Comparison of ENCODE assay signal across 8 cellular contexts in the genomic region with DNA sequence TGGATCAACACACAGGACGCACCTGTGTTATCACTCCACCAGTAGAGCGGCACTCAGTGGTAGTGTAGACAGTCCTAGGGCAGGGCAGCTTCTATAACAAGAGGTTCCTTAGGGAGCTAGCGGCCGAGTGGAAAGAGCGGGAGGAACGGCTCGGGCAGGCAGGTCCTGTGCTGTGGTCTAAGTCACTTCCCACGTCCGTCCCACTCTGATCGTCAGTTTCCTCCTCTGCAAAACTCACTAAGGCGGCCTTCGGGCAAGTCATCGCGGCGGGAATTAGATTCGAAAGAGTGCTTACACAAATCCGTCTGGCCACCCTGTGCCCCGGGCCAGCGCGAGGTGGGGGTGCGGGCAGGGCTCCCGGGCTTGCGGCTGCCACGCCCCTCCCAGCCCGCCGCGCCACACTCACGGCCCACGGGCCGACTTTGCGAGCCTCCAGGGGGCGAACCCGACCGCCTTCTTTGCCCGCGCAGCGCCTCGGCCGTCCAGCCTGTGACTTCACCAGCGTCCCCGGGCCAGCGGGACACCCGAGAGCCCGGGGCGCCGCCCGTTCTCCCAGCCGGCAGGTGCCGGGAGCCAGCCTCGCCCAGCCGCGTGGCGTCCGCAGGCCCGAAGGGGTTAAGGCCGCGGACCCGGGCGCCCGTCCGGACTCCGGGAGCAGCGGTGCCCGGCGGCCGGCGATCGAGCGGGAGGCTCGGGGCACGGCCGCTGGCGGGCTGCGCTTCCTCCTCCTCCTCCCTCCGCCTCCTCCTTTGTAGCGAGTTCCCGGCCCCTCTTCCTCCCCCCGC. TPM values are rescaled to one million over a fixed set of nuclear protein-coding genes. Genes with fewer than 3 reads are reported as not detected.
A peak's percentile ranks its signal among the peaks of the same experiment; 100 is the strongest.
DNase-seq lines count a peak whose midpoint lies in the region; ATAC-seq and TF ChIP-seq lines count a peak whose summit lies in the region.

No MANE protein-coding gene starts in this region.

- no CpG with 5 or more reads among the region's 78 CpGs for WGBS in iPS DF 6.9 (ENCODE audit: insufficient coverage, insufficient read length)
- 0 to 1% (median 1%) methylated on average over 47 to 78 of the region's 78 CpGs for WGBS in psoas muscle, 3 donors

- intact Hi-C loops in psoas muscle (cut with DNase I): loop anchor here in 1 of 2 donors (5.0 kb wide), 2 partner anchors 64 to 94 kb away; no protein-coding TSS in a partner anchor

- in situ Hi-C loops in brain microvascular endothelial cell (cut with HindIII; ENCODE audit: low pct_ligation_motif_present, low sequenced_read_pairs): no loop called here

- ATAC-seq in RWPE2 (ENCODE audit: low read depth) (peak; percentile 51), psoas muscle (peak; percentile 65 to 83 (median 78)), HG02642 (IDR thresholded peaks at IDR 0.05; ENCODE audit: poor library complexity, unreplicated experiment) (no peak), HG02759 (IDR thresholded peaks at IDR 0.05; ENCODE audit: unreplicated experiment) (no peak)

- DNase-seq in AG09309 (ENCODE audit: low read depth) (peak; percentile 10), H7 (peak; percentile 90), RWPE2 (ENCODE audit: low spot score) (no peak), brain microvascular endothelial cell (peak; percentile 14), iPS DF 6.9 (ENCODE audit: low read depth, low spot score) (no peak), psoas muscle (peak; percentile 83 to 89)

- H3K27ac ChIP-seq in RWPE2 (ENCODE audit: poor library complexity, severe bottlenecking) (no peak overlapping the region), brain microvascular endothelial cell (no peak overlapping the region), iPS DF 6.9 (ENCODE audit: low read length) (no peak overlapping the region), psoas muscle (peak overlapping the region; percentile 16)

- no peaks in the 10 kb centered on the region for H3K36me3 ChIP-seq in H7 (replicated peaks; ENCODE audit: control insufficient read depth, insufficient read depth, low read length)
- no peaks in the 10 kb centered on the region for H3K36me3 ChIP-seq in RWPE2 (ENCODE audit: low read depth)
- no peaks in the 10 kb centered on the region for H3K36me3 ChIP-seq in brain microvascular endothelial cell (replicated peaks)
- no peaks in the 10 kb centered on the region for H3K36me3 ChIP-seq in iPS DF 6.9 (ENCODE audit: control insufficient read depth, insufficient read depth, low read length)
- no peaks in the 10 kb centered on the region for H3K36me3 ChIP-seq in psoas muscle (ENCODE audit: insufficient read depth in 1 of 2, low read depth in 1 of 2)

- H3K4me1 ChIP-seq in RWPE2 (ENCODE audit: insufficient read depth, poor library complexity, severe bottlenecking) (peaks cover 3% of the 10 kb centered on the region), iPS DF 6.9 (ENCODE audit: control insufficient read depth, insufficient read depth, low read length) (peaks cover 6% of the 10 kb centered on the region), psoas muscle (peaks cover 11% of the 10 kb centered on the region)

- H3K4me3 ChIP-seq in AG09309 (ENCODE audit: control insufficient read depth, low read depth, low read length) (peak overlapping the region; percentile 40), H7 (ENCODE audit: insufficient read depth, low read depth, low read length) (peak overlapping the region; percentile 59), RWPE2 (ENCODE audit: severe bottlenecking) (peak overlapping the region; percentile 47), brain microvascular endothelial cell (ENCODE audit: low read depth, low read length) (peak overlapping the region; percentile 55), iPS DF 6.9 (ENCODE audit: low read length) (peak overlapping the region; percentile 67; the same call in 1 of the 2 replicates), psoas muscle (peak overlapping the region; percentile 71)

- H3K27me3 ChIP-seq in H7 (ENCODE audit: control insufficient read depth, insufficient read depth, low read length) (peaks cover 26% of the 10 kb centered on the region), RWPE2 (ENCODE audit: insufficient read depth, poor library complexity, severe bottlenecking) (no peaks in the 10 kb centered on the region), brain microvascular endothelial cell (replicated peaks) (no peaks in the 10 kb centered on the region), iPS DF 6.9 (ENCODE audit: control insufficient read depth, insufficient read depth, low read length) (peaks cover 2% of the 10 kb centered on the region; the same call in 1 of the 2 replicates), psoas muscle (ENCODE audit: insufficient read depth in 3 of 3, low read length in 2 of 3) (peaks cover 0 to 55% (median 5%) of the 10 kb centered on the region in 3 donors)

- H3K9me3 ChIP-seq in RWPE2 (ENCODE audit: severe bottlenecking) (no peaks in the 10 kb centered on the region), iPS DF 6.9 (ENCODE audit: control insufficient read depth, insufficient read depth, low read length) (no peaks in the 10 kb centered on the region), psoas muscle (no peaks in the 10 kb centered on the region)

- TF ChIP-seq CTCF in AG09309 (IDR thresholded peaks at IDR 0.05; ENCODE audit: control insufficient read depth, insufficient read depth, low read depth, low read length, missing control alignments) (peak; percentile 41), RWPE2 (IDR thresholded peaks at IDR 0.05; ENCODE audit: poor library complexity, severe bottlenecking) (peak; percentile 67), brain microvascular endothelial cell (IDR thresholded peaks at IDR 0.05; ENCODE audit: low read depth, low read length, missing control alignments) (peak; percentile 51), psoas muscle (IDR thresholded peaks at IDR 0.05) (peak; percentile 42)

RNA-seq across cellular contexts. Expression of a gene that starts 0.4 kb away (rescaled TPM):
- total RNA-seq in H7 (2014; rRNA removed; shearing (Covaris generic)): 3.8 and 5.4 TPM in 2 replicates
- total RNA-seq in psoas muscle: 1 to 10 TPM; 1.4 to 3.0 (median 2.2) TPM
- 1 to 10 TPM; 1.1 to 3.2 (median 1.2) TPM for polyA plus RNA-seq in psoas muscle

Comparison
In these comparisons a context has a peak if more than half of its experiments do, and no peak if none do; other contexts are left out.
1. DNase-seq: peak in AG09309 (single experiment), H7 (single experiment), brain microvascular endothelial cell (single experiment) and psoas muscle (2 of 2); none in RWPE2 (single experiment) and iPS DF 6.9 (single experiment).
2. ATAC-seq: peak in RWPE2 (single experiment) and psoas muscle (4 of 4); none in HG02642 (single experiment) and HG02759 (single experiment).
3. Peak in every context shown above with its lines, with median percentiles within 50 percentile points of each other: H3K4me3 ChIP-seq and CTCF ChIP-seq.